In genomic region chr13:40208517-40208916, GRCh38 we compare ENCODE assay signal across 1 cellular context.
TF ChIP-seq lines count a peak whose summit lies in the region.

No MANE protein-coding gene starts in this region.

TF ChIP-seq in IMR-90, 13 proteins besides CTCF, POLR2A, EP300 and RAD21 (continued from another document):
- TF ChIP-seq RCOR1 (IDR thresholded peaks at IDR 0.05; ENCODE audit: insufficient replicate concordance, low read length) (no peak), RFX5 (IDR thresholded peaks at IDR 0.05; ENCODE audit: low read depth, low read length) (no peak)
